In genomic region chr1:159945483-159946241, GRCh38 we compare ENCODE assay signal across 8 cellular contexts. TPM values are rescaled to one million over a fixed set of nuclear protein-coding genes. Genes with fewer than 3 reads are reported as not detected.
DNase-seq lines count a peak whose midpoint lies in the region; ATAC-seq lines count a peak whose summit lies in the region.

IGSF9 (minus strand) TSS chr1:159945613; CDS start chr1:159943454, 2,159 bp downstream.

- peaks cover 53% of the 10 kb centered on the region for H3K27me3 Mint-ChIP-seq in activated T-helper 1 cell treated with anti-CD3 and anti-CD28 coated beads, Interleukin-12 subunit alpha, Interleukin-12 subunit beta, Interleukin-2, Interleukin-4 antibody, amounts not matched to agents 30 ng/mL and 10 ng/mL and 1 ng/mL, durations not matched to agents 14 hours and 24 hours and 36 hours (ENCODE audit: insufficient read depth)
- peaks cover 16 to 54% (median 25%) of the 10 kb centered on the region in 5 donors for H3K27me3 Mint-ChIP-seq in naive thymus-derived CD8-positive, alpha-beta T cell

- H3K27ac Mint-ChIP-seq in activated T-helper 1 cell treated with anti-CD3 and anti-CD28 coated beads, Interleukin-12 subunit alpha, Interleukin-12 subunit beta, Interleukin-2, Interleukin-4 antibody, amounts not matched to agents 30 ng/mL and 10 ng/mL and 1 ng/mL, durations not matched to agents 14 hours and 24 hours and 36 hours = no peak within 1 kb of the TSS
- peak within 1 kb of the TSS in 5 of 10 donors; percentile 20 to 85 (median 71) for H3K27ac Mint-ChIP-seq in naive thymus-derived CD8-positive, alpha-beta T cell
- H3K27ac Mint-ChIP-seq in stimulated activated effector memory CD8-positive, alpha-beta T cell treated with anti-CD3 and anti-CD28 coated beads, Interleukin-12 subunit alpha, Interleukin-12 subunit beta, amount 100 ng/mL, for 72 hours = peak within 1 kb of the TSS; percentile 16

- H3K4me3 Mint-ChIP-seq in activated T-helper 1 cell treated with anti-CD3 and anti-CD28 coated beads, Interleukin-12 subunit alpha, Interleukin-12 subunit beta, Interleukin-2, Interleukin-4 antibody, amounts not matched to agents 30 ng/mL and 10 ng/mL and 1 ng/mL, durations not matched to agents 14 hours and 24 hours and 36 hours = peak within 1 kb of the TSS; percentile 11
- peak within 1 kb of the TSS; percentile 63 to 88 (median 75) for H3K4me3 Mint-ChIP-seq in naive thymus-derived CD8-positive, alpha-beta T cell
- peak within 1 kb of the TSS; percentile 66 for H3K4me3 Mint-ChIP-seq in stimulated activated effector memory CD8-positive, alpha-beta T cell treated with anti-CD3 and anti-CD28 coated beads, Interleukin-12 subunit alpha, Interleukin-12 subunit beta, amount 100 ng/mL, for 72 hours

- intact Hi-C loops in activated T-helper 1 cell treated with anti-CD3 and anti-CD28 coated beads, Interleukin-12 subunit alpha, Interleukin-12 subunit beta, Interleukin-2, Interleukin-4 antibody, amounts not matched to agents 30 ng/mL and 10 ng/mL and 1 ng/mL, durations not matched to agents 14 hours and 24 hours and 36 hours (cut with micrococcal nuclease) = no loop called here

- peak; percentile 96 for DNase-seq in DMS79 (lab: John Stamatoyannopoulos, UW)
- peak; percentile 96 for DNase-seq in HPDE6-E6E7 (ENCODE audit: extremely low spot score)
- peak; percentile 16 for DNase-seq in NOMO-1 treated with dmso at 0.1 percent for 144 hours (lab: John Stamatoyannopoulos, UW; ENCODE audit: unreplicated experiment)
- no peak for DNase-seq in activated T-helper 1 cell treated with anti-CD3 and anti-CD28 coated beads, Interleukin-12 subunit alpha, Interleukin-12 subunit beta, Interleukin-2, Interleukin-4 antibody, amounts not matched to agents 30 ng/mL and 10 ng/mL and 1 ng/mL, durations not matched to agents 14 hours and 24 hours and 36 hours (ENCODE audit: low spot score)
- DNase-seq in fibroblast of peridontal ligament (ENCODE audit: extremely low read depth) = peak; percentile 29
- DNase-seq in naive thymus-derived CD8-positive, alpha-beta T cell = peak; percentile 73 to 94 (median 88)
- peak in 1 of 2 donors; percentile 19 for DNase-seq in stimulated activated effector memory CD8-positive, alpha-beta T cell treated with anti-CD3 and anti-CD28 coated beads, Interleukin-12 subunit alpha, Interleukin-12 subunit beta, amount 100 ng/mL, for 72 hours (ENCODE audit: low spot score in 2 of 2)

- peak; percentile 98 to 99 for ATAC-seq in naive thymus-derived CD8-positive, alpha-beta T cell
- ATAC-seq in stimulated activated effector memory CD8-positive, alpha-beta T cell treated with anti-CD3 and anti-CD28 coated beads, Interleukin-12 subunit alpha, Interleukin-12 subunit beta, amount 100 ng/mL, for 72 hours = peak; percentile 83
- ATAC-seq in GM19455 (IDR thresholded peaks at IDR 0.05; ENCODE audit: unreplicated experiment) = no peak

- no peaks in the 10 kb centered on the region for H3K9me3 Mint-ChIP-seq in activated T-helper 1 cell treated with anti-CD3 and anti-CD28 coated beads, Interleukin-12 subunit alpha, Interleukin-12 subunit beta, Interleukin-2, Interleukin-4 antibody, amounts not matched to agents 30 ng/mL and 10 ng/mL and 1 ng/mL, durations not matched to agents 14 hours and 24 hours and 36 hours
- no peaks in the 10 kb centered on the region for H3K9me3 Mint-ChIP-seq in naive thymus-derived CD8-positive, alpha-beta T cell
- no peaks in the 10 kb centered on the region for H3K9me3 Mint-ChIP-seq in stimulated activated effector memory CD8-positive, alpha-beta T cell treated with anti-CD3 and anti-CD28 coated beads, Interleukin-12 subunit alpha, Interleukin-12 subunit beta, amount 100 ng/mL, for 72 hours

- POLR2A ChIA-PET in naive thymus-derived CD8-positive, alpha-beta T cell (lab: Charles Lee) = interaction anchor here (2.1 kb wide), 1 partner anchor 21 kb away, joined by 13 read pairs; the partner anchor contains the start of gene TAGLN2

- no peaks in the 10 kb centered on the region for H3K36me3 Mint-ChIP-seq in activated T-helper 1 cell treated with anti-CD3 and anti-CD28 coated beads, Interleukin-12 subunit alpha, Interleukin-12 subunit beta, Interleukin-2, Interleukin-4 antibody, amounts not matched to agents 30 ng/mL and 10 ng/mL and 1 ng/mL, durations not matched to agents 14 hours and 24 hours and 36 hours (ENCODE audit: low read depth)
- no peaks in the 10 kb centered on the region for H3K36me3 Mint-ChIP-seq in naive thymus-derived CD8-positive, alpha-beta T cell
- no peaks in the 10 kb centered on the region for H3K36me3 Mint-ChIP-seq in stimulated activated effector memory CD8-positive, alpha-beta T cell treated with anti-CD3 and anti-CD28 coated beads, Interleukin-12 subunit alpha, Interleukin-12 subunit beta, amount 100 ng/mL, for 72 hours

- H3K4me1 Mint-ChIP-seq in activated T-helper 1 cell treated with anti-CD3 and anti-CD28 coated beads, Interleukin-12 subunit alpha, Interleukin-12 subunit beta, Interleukin-2, Interleukin-4 antibody, amounts not matched to agents 30 ng/mL and 10 ng/mL and 1 ng/mL, durations not matched to agents 14 hours and 24 hours and 36 hours (ENCODE audit: low read depth) = peaks cover 5% of the 10 kb centered on the region
- peaks cover 8 to 15% (median 11%) of the 10 kb centered on the region in 4 donors for H3K4me1 Mint-ChIP-seq in naive thymus-derived CD8-positive, alpha-beta T cell
- H3K4me1 Mint-ChIP-seq in stimulated activated effector memory CD8-positive, alpha-beta T cell treated with anti-CD3 and anti-CD28 coated beads, Interleukin-12 subunit alpha, Interleukin-12 subunit beta, amount 100 ng/mL, for 72 hours = peaks cover 16% of the 10 kb centered on the region

RNA-seq across cellular contexts. Expression of gene IGSF9, which starts in this region (rescaled TPM):
- not detected in 2 replicates for total RNA-seq in activated T-helper 1 cell treated with anti-CD3 and anti-CD28 coated beads, Interleukin-12 subunit alpha, Interleukin-12 subunit beta, Interleukin-2, Interleukin-4 antibody, amounts not matched to agents 30 ng/mL and 10 ng/mL and 1 ng/mL, durations not matched to agents 14 hours and 24 hours and 36 hours
- under 1 TPM; 0.16 to 0.21 TPM for total RNA-seq in naive thymus-derived CD8-positive, alpha-beta T cell
- polyA plus RNA-seq in naive thymus-derived CD8-positive, alpha-beta T cell = not detected

Comparison
In these comparisons a context has a peak if more than half of its experiments do, and no peak if none do; other contexts are left out.
1. Peak in DNase-seq and ATAC-seq in naive thymus-derived CD8-positive, alpha-beta T cell; RNA of the gene not detected or under 1 TPM.
2. H3K4me3 Mint-ChIP-seq: peak in every context shown above with its lines; median percentile 75 in naive thymus-derived CD8-positive, alpha-beta T cell; 66 in stimulated activated effector memory CD8-positive, alpha-beta T cell treated with anti-CD3 and anti-CD28 coated beads, Interleukin-12 subunit alpha, Interleukin-12 subunit beta, amount 100 ng/mL, for 72 hours; 11 in activated T-helper 1 cell treated with anti-CD3 and anti-CD28 coated beads, Interleukin-12 subunit alpha, Interleukin-12 subunit beta, Interleukin-2, Interleukin-4 antibody, amounts not matched to agents 30 ng/mL and 10 ng/mL and 1 ng/mL, durations not matched to agents 14 hours and 24 hours and 36 hours.